In the genomic region with DNA sequence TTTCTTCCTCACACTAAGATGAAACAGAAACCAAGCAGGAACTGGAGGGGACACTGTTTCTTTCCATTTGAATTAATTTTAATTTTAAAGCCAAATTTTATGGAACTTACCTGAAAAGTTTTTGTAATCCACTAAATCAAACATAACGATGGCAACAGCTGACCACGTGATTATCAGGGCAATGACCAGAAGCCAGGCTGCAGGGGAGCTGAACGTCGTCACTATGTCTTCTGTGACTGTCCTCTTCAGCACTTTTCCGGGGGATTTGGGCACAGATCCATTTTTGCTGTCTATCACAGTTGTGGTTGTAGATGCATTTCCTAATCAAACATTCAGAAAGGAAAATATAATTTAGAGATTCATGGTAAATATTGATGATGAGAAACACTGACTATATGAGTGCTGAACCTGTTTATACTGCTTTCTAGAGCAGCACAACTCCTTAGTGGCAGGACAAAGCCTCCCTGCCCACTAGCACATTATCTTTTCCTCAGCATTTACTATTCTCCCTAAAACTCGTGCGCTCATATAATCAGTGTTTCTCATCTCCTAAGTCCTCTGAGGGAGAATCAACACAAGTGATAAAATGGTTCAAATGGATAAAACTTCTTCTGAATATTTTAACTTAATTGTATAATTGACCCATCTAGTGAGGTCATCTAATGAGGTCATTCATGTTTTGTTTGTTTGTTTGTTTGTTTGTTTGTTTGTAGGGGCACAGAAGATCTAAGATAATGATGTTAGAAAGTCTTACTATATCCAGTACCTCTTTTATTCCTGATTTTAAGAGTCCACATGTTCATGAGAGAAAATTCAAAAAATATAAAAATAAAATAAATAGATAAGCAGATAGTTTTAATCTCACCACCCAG, we compare ENCODE assay signal across 26 cellular contexts.
DNase-seq lines count a peak whose midpoint lies in the region; ATAC-seq and TF ChIP-seq lines count a peak whose summit lies in the region.
"Had no signal": no experiment of that assay in that cellular context is flagged by ENCODE, and none has a peak within 500 bp of the region (broad histone marks: within the 10 kb centered on the region; RNA-seq: fewer than 3 reads in every experiment).

No MANE protein-coding gene starts in this region.

- no peak for TF ChIP-seq CTCF in dorsolateral prefrontal cortex (IDR thresholded peaks at IDR 0.05 in 54 of 56, conservative IDR thresholded peaks at IDR 0.05 in 2 of 56; ENCODE audit: low read depth in 1 of 56, partially characterized antibody in 56 of 56)
- no peak for TF ChIP-seq CTCF in nephron progenitor cell (IDR thresholded peaks at IDR 0.05)

- H3K27ac Mint-ChIP-seq in nephron progenitor cell: no peak overlapping the region
- H3K27ac Mint-ChIP-seq: activated CD4-positive, alpha-beta memory T cell treated with anti-CD3 and anti-CD28 coated beads for 36 hours; activated naive CD8-positive, alpha-beta T cell treated with anti-CD3 and anti-CD28 coated beads, Interleukin-2, amount 50 U/mL, for 24 hours; brain; CD8-positive, alpha-beta T cell; endodermal cell; H9; neural progenitor cell; T-helper 2 cell treated with Interferon-gamma antibody and Interleukin-4, amounts not matched to agents 5 μg/mL and 100 μg/mL, for 36 hours had no signal

- no peaks in the 10 kb centered on the region for H3K36me3 Mint-ChIP-seq in nephron progenitor cell (ENCODE audit: low read depth)
- H3K36me3 Mint-ChIP-seq: activated CD4-positive, alpha-beta memory T cell treated with anti-CD3 and anti-CD28 coated beads for 36 hours; brain; CD8-positive, alpha-beta T cell; neural progenitor cell had no signal

- H3K4me1 Mint-ChIP-seq in nephron progenitor cell: no peaks in the 10 kb centered on the region
- H3K4me1 Mint-ChIP-seq: activated naive CD8-positive, alpha-beta T cell treated with anti-CD3 and anti-CD28 coated beads, Interleukin-2, amount 50 U/mL, for 24 hours; brain; neural progenitor cell had no signal

- H3K27ac ChIP-seq in dorsolateral prefrontal cortex: no peak overlapping the region
- H3K27ac ChIP-seq: left lung, neural progenitor cell, SK-N-MC, spleen, tibial artery had no signal

- CTCF ChIA-PET in HEK293T (lab: Yijun Ruan, JAX): no interaction called here

- peak; percentile 35 for DNase-seq in HEK293T (ENCODE audit: extremely low spot score)
- peak; percentile 79 for DNase-seq in NCI-H146 (lab: John Stamatoyannopoulos, UW)
- DNase-seq in dorsolateral prefrontal cortex: no peak
- DNase-seq in medulla oblongata (ENCODE audit: extremely low spot score): peak; percentile 51
- DNase-seq in superior temporal gyrus (ENCODE audit: extremely low spot score): no peak
- no peak for DNase-seq in nephron progenitor cell
- DNase-seq: activated CD4-positive, alpha-beta memory T cell treated with anti-CD3 and anti-CD28 coated beads for 36 hours; activated CD4-positive, CD25-positive, alpha-beta regulatory T cell; activated effector memory CD4-positive, alpha-beta T cell treated with anti-CD3 and anti-CD28 coated beads, Interleukin-2, amount 50 U/mL, for 16 hours; activated naive CD8-positive, alpha-beta T cell treated with anti-CD3 and anti-CD28 coated beads, Interleukin-2, amount 50 U/mL, for 24 hours; CD8-positive, alpha-beta T cell; endodermal cell; H9; KBM-7; left lung; mucosa of descending colon; NCI-H446; spleen; stimulated activated CD4-positive, alpha-beta T cell treated with anti-CD3 and anti-CD28 coated beads, Interleukin-4, amount 100 ng/mL, for 1 hour; stimulated activated naive CD4-positive, alpha-beta T cell treated with Interleukin-2 at 50 U/mL for 16 hours; tibial artery had no signal

- no peak overlapping the region for H3K4me3 Mint-ChIP-seq in nephron progenitor cell
- H3K4me3 Mint-ChIP-seq: activated CD4-positive, alpha-beta memory T cell treated with anti-CD3 and anti-CD28 coated beads for 36 hours; activated naive CD8-positive, alpha-beta T cell treated with anti-CD3 and anti-CD28 coated beads, Interleukin-2, amount 50 U/mL, for 24 hours; brain; CD8-positive, alpha-beta T cell; endodermal cell; H9; neural progenitor cell; T-helper 2 cell treated with Interferon-gamma antibody and Interleukin-4, amounts not matched to agents 5 μg/mL and 100 μg/mL, for 36 hours had no signal

- no peaks in the 10 kb centered on the region for H3K27me3 Mint-ChIP-seq in nephron progenitor cell (ENCODE audit: low read depth, poor library complexity)
- H3K27me3 Mint-ChIP-seq: activated CD4-positive, alpha-beta memory T cell treated with anti-CD3 and anti-CD28 coated beads for 36 hours; activated naive CD8-positive, alpha-beta T cell treated with anti-CD3 and anti-CD28 coated beads, Interleukin-2, amount 50 U/mL, for 24 hours had no signal

- POLR2A ChIA-PET in HEK293T (lab: Yijun Ruan, JAX): no interaction called here

- no peaks in the 10 kb centered on the region for H3K9me3 Mint-ChIP-seq in nephron progenitor cell
- H3K9me3 Mint-ChIP-seq: activated CD4-positive, alpha-beta memory T cell treated with anti-CD3 and anti-CD28 coated beads for 36 hours; activated naive CD8-positive, alpha-beta T cell treated with anti-CD3 and anti-CD28 coated beads, Interleukin-2, amount 50 U/mL, for 24 hours; endodermal cell; neural progenitor cell; T-helper 2 cell treated with Interferon-gamma antibody and Interleukin-4, amounts not matched to agents 5 μg/mL and 100 μg/mL, for 36 hours had no signal

- peak overlapping the region in 56 of 59 donors; percentile 10 to 67 (median 39) for H3K4me3 ChIP-seq in dorsolateral prefrontal cortex
- H3K4me3 ChIP-seq: left lung, mucosa of descending colon, neural progenitor cell, SK-N-MC, spleen had no signal

- intact Hi-C loops in dorsolateral prefrontal cortex (cut with DNase I): no loop called here

- no peak for ATAC-seq in HG03280 (IDR thresholded peaks at IDR 0.05; ENCODE audit: unreplicated experiment)
- ATAC-seq: activated naive CD8-positive, alpha-beta T cell treated with anti-CD3 and anti-CD28 coated beads, Interleukin-2, amount 50 U/mL, for 24 hours; CD8-positive, alpha-beta T cell; left lung; mucosa of descending colon had no signal

- H3K27me3 ChIP-seq in dorsolateral prefrontal cortex: no peaks in the 10 kb centered on the region
- H3K27me3 ChIP-seq: left lung, neural progenitor cell, spleen, tibial artery had no signal

TF ChIP-seq in HEK293T, 16 proteins besides CTCF, POLR2A, EP300 and RAD21:
- TF ChIP-seq, protein P1, sequence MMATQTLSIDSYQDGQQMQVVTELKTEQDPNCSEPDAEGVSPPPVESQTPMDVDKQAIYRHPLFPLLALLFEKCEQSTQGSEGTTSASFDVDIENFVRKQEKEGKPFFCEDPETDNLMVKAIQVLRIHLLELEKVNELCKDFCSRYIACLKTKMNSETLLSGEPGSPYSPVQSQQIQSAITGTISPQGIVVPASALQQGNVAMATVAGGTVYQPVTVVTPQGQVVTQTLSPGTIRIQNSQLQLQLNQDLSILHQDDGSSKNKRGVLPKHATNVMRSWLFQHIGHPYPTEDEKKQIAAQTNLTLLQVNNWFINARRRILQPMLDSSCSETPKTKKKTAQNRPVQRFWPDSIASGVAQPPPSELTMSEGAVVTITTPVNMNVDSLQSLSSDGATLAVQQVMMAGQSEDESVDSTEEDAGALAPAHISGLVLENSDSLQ (IDR thresholded peaks at IDR 0.05): 0 out of 2 replicates have a peak, but pooled peaks have one; percentile 10
- TF ChIP-seq ELF4 (IDR thresholded peaks at IDR 0.05) (no peak), NFRKB (IDR thresholded peaks at IDR 0.05) (no peak), TARDBP (IDR thresholded peaks at IDR 0.05) (no peak), L3MBTL2 (conservative IDR thresholded peaks at IDR 0.05) (0 out of 2 replicates have a peak, but pooled peaks have one; percentile 20)

Comparison
In these comparisons a context has a peak if more than half of its experiments do, and no peak if none do; other contexts are left out.
1. DNase-seq: peak in HEK293T (single experiment), NCI-H146 (single experiment) and medulla oblongata (single experiment); none in dorsolateral prefrontal cortex (0 of 10), superior temporal gyrus (single experiment) and nephron progenitor cell (single experiment).